Comparison of ENCODE assay signal across 10 cellular contexts in the genomic region with DNA sequence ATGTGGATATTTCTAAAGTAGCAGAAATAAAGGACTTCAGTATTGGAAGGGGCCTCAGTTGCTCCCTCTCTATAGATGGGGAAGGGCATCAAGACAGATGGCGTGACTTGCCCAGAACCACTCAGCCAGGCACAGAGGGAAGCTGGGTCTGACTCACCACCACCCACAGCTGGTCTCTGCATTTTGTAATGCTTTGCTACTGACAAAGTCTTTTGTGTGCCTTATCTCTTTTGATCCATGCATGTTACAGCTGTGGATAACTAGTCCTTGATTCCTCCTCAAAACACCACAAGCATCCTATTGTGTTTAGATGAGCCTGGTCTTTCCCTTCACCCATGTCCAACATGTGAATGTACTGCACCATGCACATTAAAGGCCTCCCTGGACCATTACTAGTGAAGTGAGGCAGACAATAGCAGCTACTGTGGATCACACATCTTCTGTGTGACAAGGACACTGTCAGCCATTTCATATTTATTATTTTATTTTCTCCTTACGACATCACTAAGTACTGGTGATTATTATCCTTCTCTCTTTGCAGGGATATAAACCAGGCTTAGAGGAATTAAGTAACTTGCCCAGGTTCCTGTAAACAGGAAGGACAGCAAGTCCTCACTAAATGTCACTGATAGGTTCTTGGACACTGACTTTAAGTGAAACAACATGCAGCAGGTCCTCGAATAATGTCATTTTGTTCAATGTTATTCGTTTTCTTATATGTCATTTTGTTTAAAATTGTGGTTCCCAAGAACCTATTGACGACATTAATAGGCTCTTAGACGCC. TPM values are rescaled to one million over a fixed set of nuclear protein-coding genes. Genes with fewer than 3 reads are reported as not detected.
DNase-seq lines count a peak whose midpoint lies in the region; ATAC-seq lines count a peak whose summit lies in the region.
"Had no signal": no experiment of that assay in that cellular context is flagged by ENCODE, and none has a peak within 500 bp of the region (broad histone marks: within the 10 kb centered on the region; RNA-seq: fewer than 3 reads in every experiment).

No MANE protein-coding gene starts in this region.

- no peaks in the 10 kb centered on the region for H3K27me3 Mint-ChIP-seq in naive thymus-derived CD4-positive, alpha-beta T cell

- no peaks in the 10 kb centered on the region for H3K36me3 Mint-ChIP-seq in naive thymus-derived CD4-positive, alpha-beta T cell

- peak; percentile 74 for ATAC-seq in GM21447 (IDR thresholded peaks at IDR 0.05; ENCODE audit: unreplicated experiment)
- ATAC-seq in naive thymus-derived CD4-positive, alpha-beta T cell: peak; percentile 73
- ATAC-seq in left colon: no peak

- no peaks in the 10 kb centered on the region for H3K9me3 Mint-ChIP-seq in naive thymus-derived CD4-positive, alpha-beta T cell

- POLR2A ChIA-PET in naive thymus-derived CD4-positive, alpha-beta T cell (lab: Charles Lee): no interaction called here

- no peak overlapping the region for H3K27ac ChIP-seq in naive thymus-derived CD4-positive, alpha-beta T cell (ENCODE audit: low read depth, low read length)
- H3K27ac ChIP-seq: 22Rv1 had no signal

- H3K4me1 ChIP-seq in naive thymus-derived CD4-positive, alpha-beta T cell (ENCODE audit: control insufficient read depth in 2 of 2, insufficient read depth in 2 of 2, low read length in 2 of 2): no peaks in the 10 kb centered on the region

- no peaks in the 10 kb centered on the region for H3K9me3 ChIP-seq in naive thymus-derived CD4-positive, alpha-beta T cell (ENCODE audit: control insufficient read depth in 2 of 3, low read length in 3 of 3)

- CTCF ChIA-PET in naive thymus-derived CD4-positive, alpha-beta T cell (lab: Charles Lee): interaction anchor here (0.5 to 1.5 kb wide), 3 partner anchors 11 to 509 kb away, joined by 3 to 10 read pairs (median 3); no protein-coding TSS in a partner anchor

- peaks cover 0 to 36% (median 10%) of the 10 kb centered on the region in 7 donors for H3K4me1 Mint-ChIP-seq in naive thymus-derived CD4-positive, alpha-beta T cell

- in situ Hi-C loops in KBM-7 (cut with MboI; ENCODE audit: low pct_unique_long_range_greater_than_20kb, low sequenced_read_pairs): no loop called here

- no peak overlapping the region for H3K4me3 ChIP-seq in naive thymus-derived CD4-positive, alpha-beta T cell (ENCODE audit: low read length)

- intact Hi-C loops in naive thymus-derived CD4-positive, alpha-beta T cell (cut with micrococcal nuclease): loop anchor here (10.0 kb wide), 2 partner anchors 57 to 277 kb away; no protein-coding TSS in a partner anchor
- intact Hi-C loops in left colon (cut with DNase I, micrococcal nuclease): no loop called here

- peak overlapping the region in 1 of 9 donors; percentile 67 for H3K27ac Mint-ChIP-seq in naive thymus-derived CD4-positive, alpha-beta T cell

- DNase-seq in NCI-H2171 treated with DMSO at 0.1 percent for 48 hours (lab: John Stamatoyannopoulos, UW) (peak; percentile 19), NCI-H2171 (lab: John Stamatoyannopoulos, UW) (no peak), KBM-7 (peak; percentile 87), amniotic stem cell (lab: John Stamatoyannopoulos, UW) (peak; percentile 17), left colon (no peak), NCI-H524 treated with DMSO at 0.1 percent for 48 hours (lab: John Stamatoyannopoulos, UW) (no peak)
- DNase-seq in naive thymus-derived CD4-positive, alpha-beta T cell: peak in 1 of 9 donors; percentile 36

- H3K4me3 Mint-ChIP-seq in naive thymus-derived CD4-positive, alpha-beta T cell: peak overlapping the region in 1 of 10 donors; percentile 13

- H3K27me3 ChIP-seq in naive thymus-derived CD4-positive, alpha-beta T cell (ENCODE audit: control insufficient read depth in 2 of 2, insufficient read depth in 2 of 2, low read length in 2 of 2): no peaks in the 10 kb centered on the region

- no peaks in the 10 kb centered on the region for H3K36me3 ChIP-seq in naive thymus-derived CD4-positive, alpha-beta T cell (ENCODE audit: control insufficient read depth in 2 of 3, insufficient read depth in 3 of 3, low read length in 3 of 3)

RNA-seq across cellular contexts. Expression of a gene that starts 29.6 kb away (rescaled TPM):
- total RNA-seq in naive thymus-derived CD4-positive, alpha-beta T cell: not detected
- polyA plus RNA-seq in naive thymus-derived CD4-positive, alpha-beta T cell: not detected
- total RNA-seq in left colon: 1 to 10 TPM in 1 of 2 donors, under 1 TPM in 1; 0.64 to 1.5 TPM
- total RNA-seq: activated CD8-positive, alpha-beta memory T cell treated with anti-CD3 and anti-CD28 coated beads for 36 hours had no signal

RNA-seq across cellular contexts. Expression of a gene that starts 44.8 kb away (rescaled TPM):
- 100 to 1,000 TPM in 2 of 5 experiments, 1 to 10 TPM in 1, under 1 TPM in 2; 0.17 to 615 (median 1.1) TPM for total RNA-seq in naive thymus-derived CD4-positive, alpha-beta T cell
- not detected for polyA plus RNA-seq in naive thymus-derived CD4-positive, alpha-beta T cell
- 1 to 10 TPM; 4.2 to 7.3 TPM for total RNA-seq in left colon
- total RNA-seq: activated CD8-positive, alpha-beta memory T cell treated with anti-CD3 and anti-CD28 coated beads for 36 hours had no signal

Comparison
In these comparisons a context has a peak if more than half of its experiments do, and no peak if none do; other contexts are left out.
1. DNase-seq: peak in NCI-H2171 treated with DMSO at 0.1 percent for 48 hours (single experiment), KBM-7 (single experiment) and amniotic stem cell (single experiment); none in NCI-H2171 (single experiment), left colon (0 of 2) and NCI-H524 treated with DMSO at 0.1 percent for 48 hours (single experiment).
2. intact Hi-C loops: an anchor here in naive thymus-derived CD4-positive, alpha-beta T cell (10.0 kb wide); none called in left colon.